24 cellular contexts compared by ENCODE assay signal in genomic region chr15:60065951-60066350, GRCh38.
"Had no signal": no experiment of that assay in that cellular context is flagged by ENCODE, and none has a peak within 500 bp of the region (broad histone marks: within the 10 kb centered on the region; RNA-seq: fewer than 3 reads in every experiment).

No MANE protein-coding gene starts in this region.

- H3K4me2 ChIP-seq: hepatocyte had no signal

- H3K9ac ChIP-seq: parathyroid adenoma had no signal

- H3K4me3 Mint-ChIP-seq: naive thymus-derived CD4-positive, alpha-beta T cell; nephron progenitor cell; stimulated activated memory B cell treated with anti-CD40 and anti-IgM and Interleukin-4, amounts not matched to agents 10 μg/mL and 1 μg/mL and 100 μg/mL, for 72 hours; stimulated activated naive CD8-positive, alpha-beta T cell treated with anti-CD3 and anti-CD28 coated beads, Interleukin-15, Interleukin-2, amounts not matched to agents 100 ng/mL and 50 ng/mL, for 24 hours had no signal

- H3K36me3 ChIP-seq: left lung, prostate gland, spleen, tibial nerve, upper lobe of right lung, vagina had no signal

- H3K27me3 ChIP-seq: hepatocyte, left lung, vagina had no signal

- H3K9me3 ChIP-seq: prostate gland, vagina had no signal

- H3K4me1 Mint-ChIP-seq: naive thymus-derived CD4-positive, alpha-beta T cell; stimulated activated memory B cell treated with anti-CD40 and anti-IgM and Interleukin-4, amounts not matched to agents 10 μg/mL and 1 μg/mL and 100 μg/mL, for 72 hours had no signal

- H2AFZ ChIP-seq: hepatocyte, parathyroid adenoma had no signal

- FAIRE-seq: colon, endothelial cell of umbilical vein, islet of Langerhans had no signal

- H3K4me1 ChIP-seq: left lung, parathyroid adenoma, prostate gland, spleen, tibial nerve, upper lobe of right lung, vagina had no signal

- H3K4me3 ChIP-seq: hepatocyte, left lung, prostate gland, spleen, tibial nerve, upper lobe of right lung, vagina had no signal

- H3K36me3 Mint-ChIP-seq: stimulated activated memory B cell treated with anti-CD40 and anti-IgM and Interleukin-4, amounts not matched to agents 10 μg/mL and 1 μg/mL and 100 μg/mL, for 72 hours had no signal

- ATAC-seq: left lung; naive thymus-derived CD4-positive, alpha-beta T cell; sciatic nerve; stimulated activated memory B cell treated with anti-CD40 and anti-IgM and Interleukin-4, amounts not matched to agents 10 μg/mL and 1 μg/mL and 100 μg/mL, for 72 hours; upper lobe of right lung had no signal

- H3K79me2 ChIP-seq: hepatocyte, parathyroid adenoma had no signal

- H3K27ac Mint-ChIP-seq: naive thymus-derived CD4-positive, alpha-beta T cell; nephron progenitor cell; stimulated activated memory B cell treated with anti-CD40 and anti-IgM and Interleukin-4, amounts not matched to agents 10 μg/mL and 1 μg/mL and 100 μg/mL, for 72 hours; stimulated activated naive CD8-positive, alpha-beta T cell treated with anti-CD3 and anti-CD28 coated beads, Interleukin-15, Interleukin-2, amounts not matched to agents 100 ng/mL and 50 ng/mL, for 24 hours had no signal

- DNase-seq: dermis blood vessel endothelial cell; erythroblast; foreskin melanocyte; head of caudate nucleus; kidney glomerular epithelial cell; left lung; naive thymus-derived CD4-positive, alpha-beta T cell; nephron progenitor cell; spleen; stimulated activated CD4-positive, alpha-beta T cell treated with anti-CD3 and anti-CD28 coated beads, Interleukin-15, amount 100 ng/mL, for 24 hours; stimulated activated CD4-positive, alpha-beta T cell treated with anti-CD3 and anti-CD28 coated beads, Interleukin-1b, Interleukin-23, amount 100 ng/mL, for 48 hours; stimulated activated CD4-positive, alpha-beta T cell treated with anti-CD3 and anti-CD28 coated beads, Interleukin-4, amount 100 ng/mL, for 24 hours; upper lobe of right lung had no signal

- H3K27ac ChIP-seq: hepatocyte, left lung, parathyroid adenoma, prostate gland, spleen, tibial nerve, upper lobe of right lung, vagina had no signal
